8 cellular contexts compared by ENCODE assay signal in the genomic region with DNA sequence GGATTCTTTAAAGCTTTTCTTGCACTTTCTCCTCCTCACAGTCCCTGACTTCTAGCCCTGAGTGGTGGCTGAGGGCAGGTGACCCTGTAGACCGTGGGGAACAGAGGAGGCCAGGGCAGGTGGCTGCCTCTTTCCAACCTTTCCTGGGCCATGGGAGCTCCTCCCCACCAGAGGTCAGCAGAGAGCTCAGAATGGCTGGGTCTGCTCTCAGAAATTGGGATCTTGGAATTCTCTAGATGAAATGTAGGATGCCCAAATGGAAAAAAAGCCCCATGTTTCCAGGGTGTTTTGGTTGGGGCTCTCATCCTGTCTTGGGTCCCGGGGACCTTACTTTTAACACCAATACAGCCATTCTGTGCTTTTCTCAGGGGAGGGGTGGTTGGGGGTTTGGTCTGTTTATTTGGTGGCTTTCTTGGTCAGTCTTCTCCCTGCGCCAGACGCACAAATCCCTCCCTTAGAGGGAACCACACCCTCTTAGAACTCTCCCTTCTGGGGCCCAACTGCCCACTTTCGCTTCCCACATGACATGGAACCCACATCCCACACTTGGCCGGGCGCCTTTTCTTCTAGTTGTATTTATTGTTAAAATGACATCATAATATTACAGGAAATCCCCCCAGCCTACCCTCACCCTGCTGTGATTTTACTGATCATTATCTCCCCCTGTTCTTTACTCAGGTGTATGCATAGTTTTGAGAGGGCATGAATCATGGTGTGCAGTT. TPM values are rescaled to one million over a fixed set of nuclear protein-coding genes. Genes with fewer than 3 reads are reported as not detected.
DNase-seq lines count a peak whose midpoint lies in the region; ATAC-seq and TF ChIP-seq lines count a peak whose summit lies in the region.

No MANE protein-coding gene starts in this region.

- no peaks in the 10 kb centered on the region for H3K9me3 ChIP-seq in CD4-positive, alpha-beta memory T cell (ENCODE audit: control insufficient read depth in 1 of 2, low read length in 2 of 2)
- H3K9me3 ChIP-seq in HCT116 (ENCODE audit: control insufficient read depth in 1 of 2, insufficient read depth in 1 of 2, low read depth in 1 of 2, low read length in 2 of 2): no peaks in the 10 kb centered on the region
- H3K9me3 ChIP-seq in upper lobe of right lung: no peaks in the 10 kb centered on the region

- POLR2A ChIA-PET in CD4-positive, alpha-beta memory T cell (lab: Charles Lee; ENCODE audit: partially characterized antibody): interaction anchor here (0.8 to 1.5 kb wide), 3 partner anchors 19 to 308 kb away, joined by 3 to 4 read pairs (median 3); a partner anchor contains a TSS
- POLR2A ChIA-PET in HCT116 (lab: Charles Lee): interaction anchor here (0.6 kb wide), 1 partner anchor 162 kb away, joined by 3 read pairs; a partner anchor contains a TSS
- POLR2A ChIA-PET in activated CD8-positive, alpha-beta T cell treated with anti-CD3 and anti-CD28 coated beads, Interleukin-2, amount 10 ng/mL, durations not matched to agents 7 days and 5 days (lab: Charles Lee): interaction anchor here (1.7 kb wide), 1 partner anchor 18 kb away, joined by 5 read pairs; no protein-coding TSS in a partner anchor

- H3K79me2 ChIP-seq in HCT116 (ENCODE audit: insufficient read depth, low read length): no peaks in the 10 kb centered on the region

- peak overlapping the region in 1 of 7 donors; percentile 57 for H3K27ac Mint-ChIP-seq in CD4-positive, alpha-beta memory T cell
- H3K27ac Mint-ChIP-seq in activated CD8-positive, alpha-beta T cell treated with anti-CD3 and anti-CD28 coated beads, Interleukin-2, amount 10 ng/mL, durations not matched to agents 7 days and 5 days: no peak overlapping the region

- H3K36me3 Mint-ChIP-seq in CD4-positive, alpha-beta memory T cell: no peaks in the 10 kb centered on the region
- no peaks in the 10 kb centered on the region for H3K36me3 Mint-ChIP-seq in activated CD8-positive, alpha-beta T cell treated with anti-CD3 and anti-CD28 coated beads, Interleukin-2, amount 10 ng/mL, durations not matched to agents 7 days and 5 days (ENCODE audit: low read depth)

- H3K4me3 Mint-ChIP-seq in CD4-positive, alpha-beta memory T cell: peak overlapping the region in 1 of 8 donors; percentile 32
- no peak overlapping the region for H3K4me3 Mint-ChIP-seq in activated CD8-positive, alpha-beta T cell treated with anti-CD3 and anti-CD28 coated beads, Interleukin-2, amount 10 ng/mL, durations not matched to agents 7 days and 5 days

- RAD21 ChIA-PET in HCT116 (lab: Charles Lee; ENCODE audit: low non-redundant PET in 1 of 2, low total read pairs in 2 of 2, uncharacterized antibody in 2 of 2, unreplicated experiment in 2 of 2): interaction anchor here (0.8 to 1.0 kb wide), 3 partner anchors 352 to 626 kb away, joined by 3 read pairs; no protein-coding TSS in a partner anchor

- no peaks in the 10 kb centered on the region for H4K20me1 ChIP-seq in HCT116 (ENCODE audit: insufficient read depth)

- ATAC-seq in HCT116 (peak; percentile 99), upper lobe of right lung (peak; percentile 95), GM18519 (IDR thresholded peaks at IDR 0.05; ENCODE audit: low FRiP score, unreplicated experiment) (no peak)
- ATAC-seq in activated CD8-positive, alpha-beta T cell treated with anti-CD3 and anti-CD28 coated beads, Interleukin-2, amount 10 ng/mL, durations not matched to agents 7 days and 5 days: peak; percentile 86

- TF ChIP-seq RAD21 in HCT116 (IDR thresholded peaks at IDR 0.05; ENCODE audit: low read depth): peak; percentile 83

- H3K36me3 ChIP-seq in CD4-positive, alpha-beta memory T cell (ENCODE audit: insufficient read depth, low read length): no peaks in the 10 kb centered on the region
- no peaks in the 10 kb centered on the region for H3K36me3 ChIP-seq in HCT116 (ENCODE audit: control insufficient read depth in 1 of 2, insufficient read depth in 2 of 2, low read length in 2 of 2)
- H3K36me3 ChIP-seq in upper lobe of right lung: no peaks in the 10 kb centered on the region

- no peak for TF ChIP-seq POLR2A in HCT116 (IDR thresholded peaks at IDR 0.05; ENCODE audit: borderline replicate concordance, extremely low read depth, insufficient read depth, insufficient read length)

- no peak overlapping the region for H2AFZ ChIP-seq in HCT116 (ENCODE audit: low read depth, low read length, poor library complexity, severe bottlenecking)

- CTCF ChIA-PET in CD4-positive, alpha-beta memory T cell (lab: Charles Lee; ENCODE audit: partially characterized antibody): interaction anchor here (0.6 to 3.3 kb wide), 23 partner anchors 8 to 1076 kb away, joined by 3 to 21 read pairs (median 4); a partner anchor contains a TSS
- CTCF ChIA-PET in HCT116 (lab: Charles Lee): interaction anchor here (0.6 to 1.9 kb wide), 13 partner anchors 9 to 626 kb away, joined by 3 to 20 read pairs (median 3); a partner anchor contains a TSS
- CTCF ChIA-PET in activated CD8-positive, alpha-beta T cell treated with anti-CD3 and anti-CD28 coated beads, Interleukin-2, amount 10 ng/mL, durations not matched to agents 7 days and 5 days (lab: Charles Lee): interaction anchor here (0.6 to 2.5 kb wide), 25 partner anchors 9 to 585 kb away, joined by 3 to 11 read pairs (median 4); a partner anchor contains a TSS

- intact Hi-C loops in CD4-positive, alpha-beta memory T cell (cut with micrococcal nuclease): loop anchor here (1.0 to 5.0 kb wide), 5 partner anchors 216 to 584 kb away; no protein-coding TSS in a partner anchor
- intact Hi-C loops in HCT116 (cut with micrococcal nuclease) (loop anchor here (1.0 to 2.0 kb wide), 4 partner anchors 352 to 626 kb away; no protein-coding TSS in a partner anchor), upper lobe of right lung (cut with DNase I) (loop anchor here (10.0 kb wide), 1 partner anchor 344 kb away; no protein-coding TSS in a partner anchor)

- no peak overlapping the region for H3K27ac ChIP-seq in CD4-positive, alpha-beta memory T cell (ENCODE audit: low read depth, low read length)
- H3K27ac ChIP-seq in HCT116 (ENCODE audit: low read depth, low read length) (no peak overlapping the region), upper lobe of right lung (no peak overlapping the region)

- H3K27me3 ChIP-seq in CD4-positive, alpha-beta memory T cell (ENCODE audit: insufficient read depth, low read length): no peaks in the 10 kb centered on the region
- no peaks in the 10 kb centered on the region for H3K27me3 ChIP-seq in HCT116 (ENCODE audit: insufficient read depth, low read length)
- H3K27me3 ChIP-seq in upper lobe of right lung: peaks cover 7% of the 10 kb centered on the region

- peak; percentile 73 to 97 (median 87) for TF ChIP-seq CTCF in HCT116 (IDR thresholded peaks at IDR 0.05 in 2 of 3, conservative IDR thresholded peaks at IDR 0.05 in 1 of 3; ENCODE audit: borderline replicate concordance in 1 of 3, insufficient read depth in 1 of 3, low read depth in 2 of 3, low read length in 2 of 3)
- peak; percentile 97 for TF ChIP-seq CTCF in epithelial cell of esophagus (IDR thresholded peaks at IDR 0.05; ENCODE audit: insufficient read depth, low read depth, low read length, missing control alignments)
- peak; percentile 93 for TF ChIP-seq CTCF in upper lobe of right lung (IDR thresholded peaks at IDR 0.05)

- H3K9me2 ChIP-seq in HCT116 (ENCODE audit: insufficient read depth): no peaks in the 10 kb centered on the region

- no peaks in the 10 kb centered on the region for H3K4me1 ChIP-seq in CD4-positive, alpha-beta memory T cell (ENCODE audit: insufficient read depth, low read length)
- H3K4me1 ChIP-seq in HCT116 (ENCODE audit: control insufficient read depth in 1 of 2, insufficient read depth in 2 of 2, low read length in 2 of 2): no peaks in the 10 kb centered on the region
- no peaks in the 10 kb centered on the region for H3K4me1 ChIP-seq in upper lobe of right lung

- no TSS peak for BruUV-seq in HCT116 (replicated peaks; lab: Mats Ljungman, UMichigan)

- peaks cover 0 to 1% (median 0%) of the 10 kb centered on the region in 8 donors for H3K9me3 Mint-ChIP-seq in CD4-positive, alpha-beta memory T cell
- H3K9me3 Mint-ChIP-seq in activated CD8-positive, alpha-beta T cell treated with anti-CD3 and anti-CD28 coated beads, Interleukin-2, amount 10 ng/mL, durations not matched to agents 7 days and 5 days (ENCODE audit: insufficient read depth): no peaks in the 10 kb centered on the region

- no peaks in the 10 kb centered on the region for H3K27me3 Mint-ChIP-seq in CD4-positive, alpha-beta memory T cell
- peaks cover 13% of the 10 kb centered on the region for H3K27me3 Mint-ChIP-seq in activated CD8-positive, alpha-beta T cell treated with anti-CD3 and anti-CD28 coated beads, Interleukin-2, amount 10 ng/mL, durations not matched to agents 7 days and 5 days (ENCODE audit: low read depth)

- no peak overlapping the region for H3K9ac ChIP-seq in HCT116 (ENCODE audit: low read length)

- H3K4me2 ChIP-seq in HCT116 (ENCODE audit: low read length): no peak overlapping the region

- DNase-seq in CD4-positive, alpha-beta memory T cell: peak in 4 of 5 donors; percentile 42 to 60 (median 48)
- DNase-seq in HCT116 (ENCODE audit: low read depth, low spot score) (no peak), NCI-H774 (lab: John Stamatoyannopoulos, UW) (peak; percentile 49), epithelial cell of esophagus (ENCODE audit: low read depth) (peak; percentile 60), myocyte (ENCODE audit: low read depth) (peak; percentile 82), upper lobe of right lung (peak; percentile 78)
- DNase-seq in activated CD8-positive, alpha-beta T cell treated with anti-CD3 and anti-CD28 coated beads, Interleukin-2, amount 10 ng/mL, durations not matched to agents 7 days and 5 days: peak; percentile 63

- no peak overlapping the region for H3K4me3 ChIP-seq in CD4-positive, alpha-beta memory T cell (ENCODE audit: low read length in 2 of 2)
- H3K4me3 ChIP-seq in HCT116 (replicated peaks in 1 of 2; ENCODE audit: low read depth in 1 of 2, low read length in 2 of 2): no peak overlapping the region
- H3K4me3 ChIP-seq in epithelial cell of esophagus (ENCODE audit: low read length): no peak overlapping the region
- no peak overlapping the region for H3K4me3 ChIP-seq in upper lobe of right lung

- H3K4me1 Mint-ChIP-seq in CD4-positive, alpha-beta memory T cell: peaks cover 0 to 3% (median 0%) of the 10 kb centered on the region in 4 donors
- H3K4me1 Mint-ChIP-seq in activated CD8-positive, alpha-beta T cell treated with anti-CD3 and anti-CD28 coated beads, Interleukin-2, amount 10 ng/mL, durations not matched to agents 7 days and 5 days (ENCODE audit: low read depth): peaks cover 20% of the 10 kb centered on the region

RNA-seq across cellular contexts. Expression of a gene that starts 17.9 kb away (rescaled TPM):
- total RNA-seq in CD4-positive, alpha-beta memory T cell: 100 to 1,000 TPM; 641 to 645 TPM
- polyA plus RNA-seq in CD4-positive, alpha-beta memory T cell: 100 to 1,000 TPM in 1 of 2 donors, 10 to 100 TPM in 1; 70.1 to 184 TPM
- total RNA-seq in HCT116 (2021; ENCODE audit: unreplicated experiment) (699 TPM), myocyte (684 and 714 TPM in 2 replicates), upper lobe of right lung (746 TPM)
- 1,231 and 1,638 TPM in 2 replicates for polyA plus RNA-seq in HCT116 (2012)
- total RNA-seq in activated CD8-positive, alpha-beta T cell treated with anti-CD3 and anti-CD28 coated beads, Interleukin-2, amount 10 ng/mL, durations not matched to agents 7 days and 5 days: 100 to 1,000 TPM; 912 to 952 TPM
- polyA plus RNA-seq in myocyte (2012): 1,372 TPM

RNA-seq across cellular contexts. Expression of a gene that starts 19.8 kb away (rescaled TPM):
- total RNA-seq in CD4-positive, alpha-beta memory T cell: 1 to 10 TPM in 1 of 2 experiments, under 1 TPM in 1; 0.94 to 1.1 TPM
- not detected for polyA plus RNA-seq in CD4-positive, alpha-beta memory T cell
- total RNA-seq in HCT116 (2021; ENCODE audit: unreplicated experiment) (not detected), myocyte (not detected in 2 replicates), upper lobe of right lung (1.1 TPM)
- not detected in 2 replicates for polyA plus RNA-seq in HCT116 (2012)
- total RNA-seq in activated CD8-positive, alpha-beta T cell treated with anti-CD3 and anti-CD28 coated beads, Interleukin-2, amount 10 ng/mL, durations not matched to agents 7 days and 5 days: 1 to 10 TPM; 1.3 to 2.0 TPM
- not detected for polyA plus RNA-seq in myocyte (2012)
